In genomic region chr1:217138839-217139466, GRCh38 we compare ENCODE assay signal across 1 cellular context.
TF ChIP-seq lines count a peak whose summit lies in the region.

No MANE protein-coding gene starts in this region.

TF ChIP-seq in H1, 55 proteins besides CTCF, POLR2A, EP300 and RAD21:
- peak; percentile 92 for TF ChIP-seq EZH2 (IDR thresholded peaks at IDR 0.05; ENCODE audit: low read depth, low read length, severe bottlenecking)
- no peak for TF ChIP-seq POLR2AphosphoS5 (IDR thresholded peaks at IDR 0.05; ENCODE audit: low read depth, low read length)
- 0 out of 2 replicates have a peak, but pooled peaks have one; percentile 57 for TF ChIP-seq CBX8 (IDR thresholded peaks at IDR 0.05; ENCODE audit: borderline replicate concordance, low read depth, low read length)
- peak; percentile 96 for TF ChIP-seq SUZ12 (IDR thresholded peaks at IDR 0.05; ENCODE audit: low read length)
- TF ChIP-seq RNF2 (IDR thresholded peaks at IDR 0.05; ENCODE audit: borderline replicate concordance, low read depth, low read length, missing control alignments, poor library complexity, severe bottlenecking), result peak; percentile 84
- no peak for TF ChIP-seq TCF12 (IDR thresholded peaks at IDR 0.05; ENCODE audit: low read depth, low read length)
